2 cellular contexts compared by ENCODE assay signal in the genomic region with DNA sequence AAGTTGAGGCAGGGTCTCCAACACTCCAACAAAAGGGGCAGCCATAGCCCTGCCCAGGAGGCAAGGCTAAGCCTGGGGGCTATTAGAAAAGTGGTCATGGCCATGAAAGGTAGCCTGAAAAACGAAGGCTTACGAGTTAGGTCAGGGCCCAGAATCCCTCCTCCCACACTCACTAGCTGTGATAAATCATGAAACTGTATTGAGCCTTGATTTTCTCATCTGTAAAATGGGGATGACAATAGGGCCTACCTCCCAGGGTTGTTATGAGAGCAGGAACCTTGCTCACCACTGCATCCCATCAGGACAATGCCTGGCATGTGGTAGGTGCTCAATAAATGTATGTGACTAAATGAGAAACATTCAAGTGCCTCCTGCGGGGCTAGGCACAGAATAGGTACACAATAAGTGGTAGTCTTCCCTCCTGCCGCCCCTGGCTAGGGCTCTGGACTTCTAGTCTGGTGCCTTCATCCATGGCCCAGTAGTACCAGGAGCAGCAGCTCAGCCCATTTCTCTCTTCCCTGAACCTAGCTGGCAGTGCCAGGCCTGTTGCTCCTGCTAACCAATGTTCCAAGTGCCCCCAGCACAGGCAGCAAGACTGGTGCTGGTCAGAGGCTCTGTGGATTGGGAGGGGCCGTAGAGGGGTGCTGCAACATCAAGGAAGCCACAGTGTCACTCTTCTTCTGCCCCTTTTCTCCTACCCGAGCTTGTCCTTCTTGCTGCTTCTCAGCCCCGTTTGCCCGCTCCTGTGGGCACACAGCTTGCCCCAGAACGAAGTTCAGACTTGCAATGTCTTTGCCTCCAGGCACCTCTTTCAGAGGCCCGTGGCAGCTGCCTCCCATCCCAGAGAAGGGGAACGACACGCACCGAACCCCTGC.
TF ChIP-seq lines count a peak whose summit lies in the region.

No MANE protein-coding gene starts in this region.

TF ChIP-seq in HepG2, 621 proteins besides CTCF, POLR2A, EP300 and RAD21:
- no peak for TF ChIP-seq ZC3H4 (CRISPR knock-in tag; IDR thresholded peaks at IDR 0.05; ENCODE audit: borderline replicate concordance)
- peak; percentile 87 for TF ChIP-seq ZNF629 (CRISPR knock-in tag; conservative IDR thresholded peaks at IDR 0.05)
- 0 out of 2 replicates have a peak, but pooled peaks have one; percentile 21 for TF ChIP-seq HNRNPL (IDR thresholded peaks at IDR 0.05; ENCODE audit: low read depth, low read length)

TF ChIP-seq in H1, 55 proteins besides CTCF, POLR2A, EP300 and RAD21:
- TF ChIP-seq SRF (IDR thresholded peaks at IDR 0.05; ENCODE audit: low read depth, low read length) (no peak), SIRT6 (IDR thresholded peaks at IDR 0.05; ENCODE audit: low read length) (no peak), TEAD4 (IDR thresholded peaks at IDR 0.05; ENCODE audit: low read depth, low read length) (no peak), CBX8 (IDR thresholded peaks at IDR 0.05; ENCODE audit: borderline replicate concordance, low read depth, low read length) (no peak), KDM1A (IDR thresholded peaks at IDR 0.05; ENCODE audit: borderline replicate concordance, low read length) (no peak), SIX5 (IDR thresholded peaks at IDR 0.05; ENCODE audit: low read depth, low read length) (no peak), ZNF274 (IDR thresholded peaks at IDR 0.05; ENCODE audit: borderline replicate concordance, extremely low read depth, low read length) (no peak), TAF7 (optimal IDR thresholded peaks at IDR 0.05; ENCODE audit: borderline replicate concordance, low read depth, low read length) (no peak), EGR1 (IDR thresholded peaks at IDR 0.05; ENCODE audit: borderline replicate concordance, low read depth, low read length) (no peak), HDAC2 (IDR thresholded peaks at IDR 0.05; ENCODE audit: borderline replicate concordance in 1 of 2, low read depth in 2 of 2, low read length in 2 of 2) (no peak), CHD1 (IDR thresholded peaks at IDR 0.05; ENCODE audit: low read depth, low read length) (no peak), TCF12 (IDR thresholded peaks at IDR 0.05; ENCODE audit: low read depth, low read length) (no peak), RXRA (IDR thresholded peaks at IDR 0.05; ENCODE audit: insufficient read depth, low read depth, low read length) (no peak), CTBP2 (IDR thresholded peaks at IDR 0.05; ENCODE audit: borderline replicate concordance, insufficient read depth, insufficient read length, low read length) (no peak), SP4 (IDR thresholded peaks at IDR 0.05; ENCODE audit: low read length) (no peak), SP2 (IDR thresholded peaks at IDR 0.05; ENCODE audit: low read length) (no peak), CBX5 (IDR thresholded peaks at IDR 0.05; ENCODE audit: low read depth, low read length) (no peak), POU5F1 (IDR thresholded peaks at IDR 0.05; ENCODE audit: low read depth, low read length) (no peak)
- TF ChIP-seq, protein P1, sequence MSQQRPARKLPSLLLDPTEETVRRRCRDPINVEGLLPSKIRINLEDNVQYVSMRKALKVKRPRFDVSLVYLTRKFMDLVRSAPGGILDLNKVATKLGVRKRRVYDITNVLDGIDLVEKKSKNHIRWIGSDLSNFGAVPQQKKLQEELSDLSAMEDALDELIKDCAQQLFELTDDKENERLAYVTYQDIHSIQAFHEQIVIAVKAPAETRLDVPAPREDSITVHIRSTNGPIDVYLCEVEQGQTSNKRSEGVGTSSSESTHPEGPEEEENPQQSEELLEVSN (IDR thresholded peaks at IDR 0.05): no peak
